Comparison of ENCODE assay signal across 27 cellular contexts in the genomic region with DNA sequence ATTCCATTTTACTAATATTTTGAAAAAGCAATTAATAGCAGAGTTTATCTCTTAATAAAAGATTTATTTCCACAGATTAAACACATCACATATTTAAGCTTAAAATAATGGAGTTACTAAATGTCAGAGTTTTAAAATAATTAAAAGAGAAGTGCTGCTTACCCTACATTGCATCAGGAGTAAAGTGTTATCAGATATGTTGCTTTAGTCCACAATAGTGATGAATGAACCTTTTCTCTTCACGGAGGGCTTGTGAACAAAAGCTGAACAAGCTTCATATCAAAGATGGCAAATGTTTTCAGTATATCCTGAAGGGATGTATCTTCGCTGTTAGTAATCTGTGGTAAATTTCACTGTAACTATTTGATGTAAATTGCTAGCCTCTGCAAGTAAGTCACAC.
DNase-seq lines count a peak whose midpoint lies in the region; ATAC-seq, FAIRE-seq and TF ChIP-seq lines count a peak whose summit lies in the region.
"Had no signal": no experiment of that assay in that cellular context is flagged by ENCODE, and none has a peak within 500 bp of the region (broad histone marks: within the 10 kb centered on the region; RNA-seq: fewer than 3 reads in every experiment).

No MANE protein-coding gene starts in this region.

- H3K4me3 ChIP-seq in neutrophil (ENCODE audit: low read depth in 1 of 2, low read length in 1 of 2) = no peak overlapping the region
- no peak overlapping the region for H3K4me3 ChIP-seq in esophagus squamous epithelium
- H3K4me3 ChIP-seq: BLaER1 treated with 17β-estradiol and CSF1 and Interleukin-3, amounts not matched to agents 10 nM and 100 nM; suprapubic skin had no signal

- no peak for TF ChIP-seq CTCF in neutrophil (IDR thresholded peaks at IDR 0.05)
- TF ChIP-seq CTCF in esophagus squamous epithelium (IDR thresholded peaks at IDR 0.05) = no peak

- H3K27ac ChIP-seq in neutrophil (peak overlapping the region; percentile 75), esophagus squamous epithelium (no peak overlapping the region)
- H3K27ac ChIP-seq: BLaER1 treated with 17β-estradiol and CSF1 and Interleukin-3, amounts not matched to agents 10 nM and 100 nM; epithelial cell of prostate; suprapubic skin had no signal

- H3K27me3 ChIP-seq in neutrophil (no peaks in the 10 kb centered on the region), esophagus squamous epithelium (no peaks in the 10 kb centered on the region)
- H3K27me3 ChIP-seq: BLaER1 treated with 17β-estradiol and CSF1 and Interleukin-3, amounts not matched to agents 10 nM and 100 nM; suprapubic skin had no signal

- DNase-seq in esophagus squamous epithelium (lab: John Stamatoyannopoulos, UW) (no peak), NCI-H1048 (lab: John Stamatoyannopoulos, UW) (no peak)
- no peak for DNase-seq in stimulated activated CD4-positive, alpha-beta T cell treated with anti-CD3 and anti-CD28 coated beads, Interleukin-4, amount 100 ng/mL, for 1 hour
- DNase-seq: activated CD4-positive, CD25-positive, alpha-beta regulatory T cell treated with anti-CD3 and anti-CD28 coated beads, Interleukin-2, amount 50 U/mL, for 72 hours; activated CD8-positive, alpha-beta T cell treated with anti-CD3 and anti-CD28 coated beads for 36 hours; activated effector memory CD4-positive, alpha-beta T cell treated with anti-CD3 and anti-CD28 coated beads, Interleukin-2, amount 50 U/mL, for 16 hours; activated naive CD8-positive, alpha-beta T cell treated with anti-CD3 and anti-CD28 coated beads for 36 hours; Caco-2; cerebellar nuclear complex; DMS79 treated with DMSO at 0.1 percent for 48 hours; KBM-7; MM.1S; naive thymus-derived CD4-positive, alpha-beta T cell; NCI-H146; NCI-H2107; NCI-H446 treated with DMSO at 0.1 percent for 48 hours; NCI-H82; RPMI8226 had no signal

- H3K4me1 ChIP-seq in neutrophil (ENCODE audit: control insufficient read depth in 1 of 2, insufficient read depth in 1 of 2, low read depth in 1 of 2, low read length in 1 of 2) (peaks cover 34 to 37% of the 10 kb centered on the region in 2 experiments), esophagus squamous epithelium (no peaks in the 10 kb centered on the region)
- H3K4me1 ChIP-seq: Caco-2, suprapubic skin had no signal

- no peak for ATAC-seq in GM19351 (IDR thresholded peaks at IDR 0.05; ENCODE audit: unreplicated experiment)
- ATAC-seq: activated CD8-positive, alpha-beta T cell treated with anti-CD3 and anti-CD28 coated beads for 36 hours; HCT116; naive thymus-derived CD4-positive, alpha-beta T cell had no signal

- no peak for TF ChIP-seq POLR2A in esophagus squamous epithelium (IDR thresholded peaks at IDR 0.05)

- H3K9me3 ChIP-seq in neutrophil = no peaks in the 10 kb centered on the region
- H3K9me3 ChIP-seq in esophagus squamous epithelium = no peaks in the 10 kb centered on the region
- H3K9me3 ChIP-seq: Caco-2, suprapubic skin had no signal

- H3K36me3 ChIP-seq in neutrophil = no peaks in the 10 kb centered on the region
- peaks cover 0 to 54% (median 4%) of the 10 kb centered on the region in 3 donors for H3K36me3 ChIP-seq in esophagus squamous epithelium

- intact Hi-C loops in esophagus squamous epithelium (cut with DNase I) = no loop called here

- peak; percentile 64 for FAIRE-seq in G401.6 (lab: Jason Lieb, UNC)
- FAIRE-seq in TTC549 (lab: Jason Lieb, UNC) = peak; percentile 79
- peak; percentile 35 for FAIRE-seq in endometrium (lab: Jason Lieb, UNC)

- 80 to 81% methylated on average over 2 of the region's 2 CpGs for WGBS in esophagus squamous epithelium, 2 donors
